Comparison of ENCODE assay signal across 1 cellular context in genomic region chr20:2104236-2104635, GRCh38.
TF ChIP-seq lines count a peak whose summit lies in the region.

No MANE protein-coding gene starts in this region.

TF ChIP-seq in HepG2, 621 proteins besides CTCF, POLR2A, EP300 and RAD21 (continued from another document):
- TF ChIP-seq LRRFIP1 (CRISPR knock-in tag; conservative IDR thresholded peaks at IDR 0.05) (no peak), PHF21A (CRISPR knock-in tag; IDR thresholded peaks at IDR 0.05) (0 out of 2 replicates have a peak, but pooled peaks have one; percentile 0), MYNN (CRISPR knock-in tag; IDR thresholded peaks at IDR 0.05; ENCODE audit: low read depth) (no peak)
